8 cellular contexts compared by ENCODE assay signal in genomic region chr12:54017845-54018607, GRCh38. TPM values are rescaled to one million over a fixed set of nuclear protein-coding genes. Genes with fewer than 3 reads are reported as not detected.
DNase-seq lines count a peak whose midpoint lies in the region; FAIRE-seq and TF ChIP-seq lines count a peak whose summit lies in the region.

No MANE protein-coding gene starts in this region.

- H3K4me2 ChIP-seq in astrocyte (ENCODE audit: low read length), result peak overlapping the region; percentile 72

- no peak overlapping the region for H3K9ac ChIP-seq in astrocyte (ENCODE audit: low read length)
- no peak overlapping the region for H3K9ac ChIP-seq in iPS-15b (ENCODE audit: low read depth, low read length)

- H3K4me1 Mint-ChIP-seq in HFFc6 (ENCODE audit: low read depth) (peaks cover 20% of the 10 kb centered on the region), astrocyte (ENCODE audit: low read depth, unreplicated experiment) (no peaks in the 10 kb centered on the region)
- peaks cover 18% of the 10 kb centered on the region for H3K4me1 Mint-ChIP-seq in T-helper 1 cell treated with Interleukin-12 subunit alpha and Interleukin-12 subunit beta and Interleukin-4 antibody, amounts not matched to agents 30 μg/mL and 1 μg/mL, for 36 hours (ENCODE audit: low read depth)

- H3K4me3 Mint-ChIP-seq in HFFc6 (peak overlapping the region; percentile 89), astrocyte (ENCODE audit: unreplicated experiment) (no peak overlapping the region)
- peak overlapping the region; percentile 83 for H3K4me3 Mint-ChIP-seq in T-helper 1 cell treated with Interleukin-12 subunit alpha and Interleukin-12 subunit beta and Interleukin-4 antibody, amounts not matched to agents 30 μg/mL and 1 μg/mL, for 36 hours

- H3K27me3 ChIP-seq in astrocyte (ENCODE audit: insufficient read depth, low read length) (peaks cover 84% of the 10 kb centered on the region), iPS-15b (ENCODE audit: control insufficient read depth, insufficient read depth, low read length) (peaks cover 96% of the 10 kb centered on the region)

- TF ChIP-seq CTCF in GM12865 (IDR thresholded peaks at IDR 0.05; ENCODE audit: insufficient read depth, low read depth, low read length, missing control alignments), result no peak
- no peak for TF ChIP-seq CTCF in HFFc6 (IDR thresholded peaks at IDR 0.05)
- no peak for TF ChIP-seq CTCF in astrocyte (IDR thresholded peaks at IDR 0.05; ENCODE audit: insufficient read depth, low read depth, low read length)

- H3K27ac Mint-ChIP-seq in HFFc6 (peak overlapping the region; percentile 64), astrocyte (ENCODE audit: unreplicated experiment) (no peak overlapping the region)
- peak overlapping the region; percentile 52 for H3K27ac Mint-ChIP-seq in T-helper 1 cell treated with Interleukin-12 subunit alpha and Interleukin-12 subunit beta and Interleukin-4 antibody, amounts not matched to agents 30 μg/mL and 1 μg/mL, for 36 hours

- DNase-seq in GM12865 (ENCODE audit: low read depth), result peak; percentile 95
- peak; percentile 28 for DNase-seq in HFFc6
- DNase-seq in NCI-H128 (lab: John Stamatoyannopoulos, UW; ENCODE audit: unreplicated experiment), result peak; percentile 50
- no peak for DNase-seq in astrocyte (ENCODE audit: low read depth)
- no peak for DNase-seq in GDM1 (lab: John Stamatoyannopoulos, UW)

- H3K9me3 ChIP-seq in astrocyte (ENCODE audit: insufficient read depth, low read depth, low read length) (no peaks in the 10 kb centered on the region), iPS-15b (ENCODE audit: control insufficient read depth, insufficient read depth, low read length) (no peaks in the 10 kb centered on the region)

- H3K4me3 ChIP-seq in GM12865 (ENCODE audit: low read depth, low read length) (peak overlapping the region; percentile 63), astrocyte (ENCODE audit: insufficient read depth, low read depth, low read length) (peak overlapping the region; percentile 10), iPS-15b (ENCODE audit: low read depth, low read length) (peak overlapping the region; percentile 35), skin epidermis (peak overlapping the region; percentile 35 to 61 (median 45))

- H3K4me1 ChIP-seq in astrocyte (ENCODE audit: insufficient read depth, low read length) (no peaks in the 10 kb centered on the region), iPS-15b (ENCODE audit: control insufficient read depth, insufficient read depth, low read length) (no peaks in the 10 kb centered on the region)

- H3K27me3 Mint-ChIP-seq in HFFc6 (ENCODE audit: insufficient read depth) (peaks cover 57% of the 10 kb centered on the region), astrocyte (ENCODE audit: low read depth, unreplicated experiment) (peaks cover 85% of the 10 kb centered on the region)
- peaks cover 84% of the 10 kb centered on the region for H3K27me3 Mint-ChIP-seq in T-helper 1 cell treated with Interleukin-12 subunit alpha and Interleukin-12 subunit beta and Interleukin-4 antibody, amounts not matched to agents 30 μg/mL and 1 μg/mL, for 36 hours (ENCODE audit: low read depth)

- no peaks in the 10 kb centered on the region for H4K20me1 ChIP-seq in astrocyte (ENCODE audit: insufficient read depth, low read length)

- H3K79me2 ChIP-seq in astrocyte (ENCODE audit: insufficient read depth, low read length), result no peaks in the 10 kb centered on the region

- FAIRE-seq in astrocyte (lab: Jason Lieb, UNC), result no peak

- no peak overlapping the region for H2AFZ ChIP-seq in astrocyte (ENCODE audit: low read depth, low read length)

- no peaks in the 10 kb centered on the region for H3K9me3 Mint-ChIP-seq in HFFc6
- H3K9me3 Mint-ChIP-seq in T-helper 1 cell treated with Interleukin-12 subunit alpha and Interleukin-12 subunit beta and Interleukin-4 antibody, amounts not matched to agents 30 μg/mL and 1 μg/mL, for 36 hours, result no peaks in the 10 kb centered on the region
- H3K9me3 Mint-ChIP-seq in astrocyte (ENCODE audit: unreplicated experiment), result peaks cover 16% of the 10 kb centered on the region

- H3K36me3 ChIP-seq in astrocyte (ENCODE audit: insufficient read depth, low read length) (no peaks in the 10 kb centered on the region), iPS-15b (ENCODE audit: control insufficient read depth, insufficient read depth, low read length) (no peaks in the 10 kb centered on the region)

- H3K36me3 Mint-ChIP-seq in HFFc6 (ENCODE audit: low read depth) (no peaks in the 10 kb centered on the region), astrocyte (ENCODE audit: low read depth, unreplicated experiment) (peaks cover 2% of the 10 kb centered on the region)
- H3K36me3 Mint-ChIP-seq in T-helper 1 cell treated with Interleukin-12 subunit alpha and Interleukin-12 subunit beta and Interleukin-4 antibody, amounts not matched to agents 30 μg/mL and 1 μg/mL, for 36 hours (ENCODE audit: low read depth), result no peaks in the 10 kb centered on the region

- H3K27ac ChIP-seq in astrocyte (ENCODE audit: low read depth, low read length), result no peak overlapping the region
- peak overlapping the region in 20 of 21 experiments; percentile 36 to 98 (median 86) for H3K27ac ChIP-seq in skin epidermis

RNA-seq across cellular contexts. Expression of gene HOXC8, which starts 9.2 kb away (rescaled TPM):
- total RNA-seq in HFFc6 (2021; fragmentation: NEBNext Ultra II Directional; extraction: Animal tissue kit (Norgen Biotek cat#: 25700)), result not detected
- total RNA-seq in astrocyte, result not detected in 2 replicates

RNA-seq across cellular contexts. Expression of gene HOXC6, which starts 10.2 kb away (rescaled TPM):
- total RNA-seq in HFFc6 (2021; fragmentation: NEBNext Ultra II Directional; extraction: Animal tissue kit (Norgen Biotek cat#: 25700)), result 1 to 10 TPM in 5 of 6 experiments, under 1 TPM in 1; 0.12 to 2.1 (median 1.6) TPM
- not detected in 2 replicates for total RNA-seq in astrocyte

RNA-seq across cellular contexts. Expression of gene HOXC5, which starts 14.8 kb away (rescaled TPM):
- under 1 TPM in 1 of 6 experiments, not detected in 5; 0.13 TPM for total RNA-seq in HFFc6 (2021; fragmentation: NEBNext Ultra II Directional; extraction: Animal tissue kit (Norgen Biotek cat#: 25700))
- not detected in 2 replicates for total RNA-seq in astrocyte

RNA-seq across cellular contexts. Expression of gene HOXC9, which starts 18.1 kb away (rescaled TPM):
- total RNA-seq in HFFc6 (2021; fragmentation: NEBNext Ultra II Directional; extraction: Animal tissue kit (Norgen Biotek cat#: 25700)), result 1 to 10 TPM in 3 of 6 experiments, under 1 TPM in 3; 0.17 to 1.5 (median 1.1) TPM
- total RNA-seq in astrocyte, result not detected in 2 replicates

RNA-seq across cellular contexts. Expression of gene HOXC10, which starts 33.1 kb away (rescaled TPM):
- 1 to 10 TPM in 3 of 6 experiments, under 1 TPM in 2, not detected in 1; 0.33 to 1.4 (median 1.3) TPM for total RNA-seq in HFFc6 (2021; fragmentation: NEBNext Ultra II Directional; extraction: Animal tissue kit (Norgen Biotek cat#: 25700))
- not detected in 2 replicates for total RNA-seq in astrocyte

Comparison
In these comparisons a context has a peak if more than half of its experiments do, and no peak if none do; other contexts are left out.
1. DNase-seq: peak in GM12865 (single experiment), HFFc6 (single experiment) and NCI-H128 (single experiment); none in astrocyte (single experiment) and GDM1 (single experiment).
2. H3K4me3 ChIP-seq: peak in every context shown above with its lines; median percentile 63 in GM12865; 45 in skin epidermis; 35 in iPS-15b; 10 in astrocyte.